In genomic region chr4:155802573-155802972, GRCh38 we compare ENCODE assay signal across 13 cellular contexts. TPM values are rescaled to one million over a fixed set of nuclear protein-coding genes. Genes with fewer than 3 reads are reported as not detected.
"Had no signal": no experiment of that assay in that cellular context is flagged by ENCODE, and none has a peak within 500 bp of the region (broad histone marks: within the 10 kb centered on the region; RNA-seq: fewer than 3 reads in every experiment).

No MANE protein-coding gene starts in this region.

- FAIRE-seq: frontal cortex, kidney had no signal

- ATAC-seq: naive thymus-derived CD4-positive, alpha-beta T cell; stimulated activated memory B cell treated with anti-CD40 and anti-IgM and Interleukin-4, amounts not matched to agents 10 μg/mL and 1 μg/mL and 100 μg/mL, for 72 hours had no signal

- H3K9me3 Mint-ChIP-seq: activated naive CD8-positive, alpha-beta T cell treated with anti-CD3 and anti-CD28 coated beads for 36 hours; naive thymus-derived CD4-positive, alpha-beta T cell; stimulated activated memory B cell treated with anti-CD40 and anti-IgM and Interleukin-4, amounts not matched to agents 10 μg/mL and 1 μg/mL and 100 μg/mL, for 72 hours; T-helper 2 cell treated with Interferon-gamma antibody and Interleukin-4, amounts not matched to agents 5 μg/mL and 100 μg/mL, for 36 hours had no signal

- H3K36me3 ChIP-seq: ascending aorta, neutrophil had no signal

- H3K4me3 Mint-ChIP-seq: activated naive CD8-positive, alpha-beta T cell treated with anti-CD3 and anti-CD28 coated beads for 36 hours; naive thymus-derived CD4-positive, alpha-beta T cell; stimulated activated memory B cell treated with anti-CD40 and anti-IgM and Interleukin-4, amounts not matched to agents 10 μg/mL and 1 μg/mL and 100 μg/mL, for 72 hours; T-helper 2 cell treated with Interferon-gamma antibody and Interleukin-4, amounts not matched to agents 5 μg/mL and 100 μg/mL, for 36 hours had no signal

- DNase-seq: activated CD4-positive, alpha-beta T cell treated with anti-CD3 and anti-CD28 coated beads, Interleukin-2, amount 50 U/mL, for 48 hours; activated CD4-positive, CD25-positive, alpha-beta regulatory T cell treated with anti-CD3 and anti-CD28 coated beads, Interleukin-2, amount 50 U/mL, for 72 hours; activated gamma-delta T cell treated with Interleukin-2 at 50 U/mL for 16 hours; activated naive CD8-positive, alpha-beta T cell treated with anti-CD3 and anti-CD28 coated beads for 36 hours; activated T-cell treated with anti-CD3 and anti-CD28 coated beads, Interleukin-2, amount 50 U/mL, for 48 hours; naive thymus-derived CD4-positive, alpha-beta T cell had no signal

- H3K27ac ChIP-seq: cardiac muscle cell, neutrophil had no signal

- H3K27ac Mint-ChIP-seq: activated naive CD8-positive, alpha-beta T cell treated with anti-CD3 and anti-CD28 coated beads for 36 hours; naive thymus-derived CD4-positive, alpha-beta T cell; stimulated activated memory B cell treated with anti-CD40 and anti-IgM and Interleukin-4, amounts not matched to agents 10 μg/mL and 1 μg/mL and 100 μg/mL, for 72 hours; T-helper 2 cell treated with Interferon-gamma antibody and Interleukin-4, amounts not matched to agents 5 μg/mL and 100 μg/mL, for 36 hours had no signal

- H3K27me3 Mint-ChIP-seq: activated naive CD8-positive, alpha-beta T cell treated with anti-CD3 and anti-CD28 coated beads for 36 hours; stimulated activated memory B cell treated with anti-CD40 and anti-IgM and Interleukin-4, amounts not matched to agents 10 μg/mL and 1 μg/mL and 100 μg/mL, for 72 hours had no signal

- H3K27me3 ChIP-seq: ascending aorta, cardiac muscle cell, neutrophil had no signal

- H3K4me1 Mint-ChIP-seq: stimulated activated memory B cell treated with anti-CD40 and anti-IgM and Interleukin-4, amounts not matched to agents 10 μg/mL and 1 μg/mL and 100 μg/mL, for 72 hours had no signal

- H3K36me3 Mint-ChIP-seq: activated naive CD8-positive, alpha-beta T cell treated with anti-CD3 and anti-CD28 coated beads for 36 hours; naive thymus-derived CD4-positive, alpha-beta T cell; stimulated activated memory B cell treated with anti-CD40 and anti-IgM and Interleukin-4, amounts not matched to agents 10 μg/mL and 1 μg/mL and 100 μg/mL, for 72 hours had no signal

- H3K9me3 ChIP-seq: ascending aorta, neutrophil had no signal

- H3K4me3 ChIP-seq: ascending aorta, cardiac muscle cell had no signal

RNA-seq across cellular contexts. Expression of gene GUCY1B1, which starts 43.8 kb away (rescaled TPM):
- polyA plus RNA-seq: naive thymus-derived CD4-positive, alpha-beta T cell had no signal
